ENCODE assay signal across 27 cellular contexts in the genomic region with DNA sequence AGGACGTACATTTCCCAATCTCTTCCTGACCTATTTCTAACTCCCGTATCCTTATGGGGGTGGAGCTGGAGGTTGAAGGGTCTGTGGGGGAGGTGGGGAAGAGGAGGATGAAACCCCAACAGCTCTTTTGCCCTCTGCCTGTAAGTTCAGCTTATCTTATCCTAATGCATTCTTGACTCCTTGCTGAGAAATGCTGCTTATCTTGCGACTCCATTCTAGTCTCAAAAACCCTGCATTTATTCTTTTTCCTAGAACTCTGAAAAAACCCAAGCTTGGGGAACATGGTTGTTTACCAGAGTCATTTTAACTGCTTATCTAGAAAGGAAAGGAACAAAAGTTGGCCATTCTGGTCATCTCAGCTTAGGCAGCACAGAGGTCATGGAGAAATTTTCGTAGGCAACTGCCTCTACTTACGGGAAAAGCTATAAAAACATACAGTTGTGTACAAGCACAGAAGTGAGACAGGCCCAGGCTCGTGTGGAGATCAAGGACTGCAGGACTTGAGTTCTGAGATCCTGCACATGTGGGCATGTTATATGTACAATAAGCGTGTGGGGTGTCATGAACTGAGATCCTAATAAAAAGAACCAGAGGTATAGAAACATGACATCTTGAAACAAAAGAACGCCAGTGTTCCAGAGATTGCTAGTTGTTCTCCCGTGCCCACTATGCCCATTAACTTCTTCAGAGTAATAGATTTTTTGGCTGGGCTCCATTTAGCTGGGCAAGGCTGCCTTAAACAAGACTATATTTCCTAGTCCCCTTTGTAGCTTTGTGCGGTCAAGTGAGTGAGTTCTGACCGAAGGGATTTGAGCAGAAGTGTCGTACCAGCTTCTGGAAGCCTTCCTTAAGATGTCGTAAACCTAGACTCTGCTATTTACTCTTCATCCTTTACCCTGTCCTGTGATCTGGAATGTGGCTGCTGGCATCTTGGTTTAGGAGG. TPM values are rescaled to one million over a fixed set of nuclear protein-coding genes. Genes with fewer than 3 reads are reported as not detected.
DNase-seq lines count a peak whose midpoint lies in the region; ATAC-seq and TF ChIP-seq lines count a peak whose summit lies in the region.
"Had no signal": no experiment of that assay in that cellular context is flagged by ENCODE, and none has a peak within 500 bp of the region (broad histone marks: within the 10 kb centered on the region; RNA-seq: fewer than 3 reads in every experiment).

No MANE protein-coding gene starts in this region.

- no peak for TF ChIP-seq POLR2A in transverse colon (IDR thresholded peaks at IDR 0.05)

- BruUV-seq in mammary epithelial cell (replicated peaks; lab: Mats Ljungman, UMichigan): no TSS peak

- H3K27ac ChIP-seq in right cardiac atrium (ENCODE audit: low read length): peak overlapping the region; percentile 85
- H3K27ac ChIP-seq in thoracic aorta: peak overlapping the region; percentile 68 to 82
- no peak overlapping the region for H3K27ac ChIP-seq in mammary epithelial cell (ENCODE audit: insufficient read depth, low read depth, low read length)
- no peak overlapping the region for H3K27ac ChIP-seq in transverse colon
- H3K27ac ChIP-seq: dorsolateral prefrontal cortex had no signal

- H3K9ac ChIP-seq in mammary epithelial cell (ENCODE audit: insufficient read depth, low read length): no peak overlapping the region
- H3K9ac ChIP-seq: SK-N-SH had no signal

- intact Hi-C loops in right cardiac atrium (cut with DNase I): no loop called here
- intact Hi-C loops in mammary epithelial cell (cut with micrococcal nuclease): no loop called here
- intact Hi-C loops in transverse colon (cut with DNase I; ENCODE audit: low total_unique reads): no loop called here

- H3K4me3 ChIP-seq in choroid plexus epithelial cell (ENCODE audit: low read depth, low read length): no peak overlapping the region
- no peak overlapping the region for H3K4me3 ChIP-seq in right cardiac atrium (ENCODE audit: low read length)
- no peak overlapping the region for H3K4me3 ChIP-seq in thoracic aorta
- H3K4me3 ChIP-seq in mammary epithelial cell (replicated peaks in 1 of 3; ENCODE audit: insufficient read depth in 1 of 3, low read depth in 2 of 3, low read length in 3 of 3): no peak overlapping the region
- H3K4me3 ChIP-seq in transverse colon: no peak overlapping the region
- H3K4me3 ChIP-seq: dorsolateral prefrontal cortex, GM12878 had no signal

- TF ChIP-seq CTCF in choroid plexus epithelial cell (conservative IDR thresholded peaks at IDR 0.05; ENCODE audit: low read depth, low read length) (no peak), thoracic aorta (IDR thresholded peaks at IDR 0.05) (no peak), mammary epithelial cell (conservative IDR thresholded peaks at IDR 0.05 in 1 of 2, IDR thresholded peaks at IDR 0.05 in 1 of 2; ENCODE audit: extremely low read depth in 1 of 2, insufficient read depth in 1 of 2, low read depth in 1 of 2, low read length in 2 of 2) (no peak), transverse colon (IDR thresholded peaks at IDR 0.05) (no peak)

- DNase-seq in NCI-H226 (peak; percentile 97), choroid plexus epithelial cell (ENCODE audit: low read depth) (peak; percentile 83), right cardiac atrium (peak in 2 of 3 donors; percentile 59 to 74), thoracic aorta (ENCODE audit: low spot score) (no peak), mammary epithelial cell (no peak), transverse colon (no peak), SIG-M5 (lab: John Stamatoyannopoulos, UW) (no peak), NCI-H2196 treated with DMSO at 0.1 percent for 48 hours (lab: John Stamatoyannopoulos, UW; ENCODE audit: unreplicated experiment) (no peak)
- DNase-seq: activated CD4-positive, alpha-beta T cell treated with anti-CD3 and anti-CD28 coated beads for 48 hours; activated naive CD4-positive, alpha-beta T cell treated with Interleukin-2 at 50 U/mL for 16 hours; AML-193; Calu3; dorsolateral prefrontal cortex; GDM1; head of caudate nucleus; islet precursor cell; NCI-H1930; NCI-H524 treated with DMSO at 0.1 percent for 48 hours; occipital lobe; SK-N-SH; stimulated activated CD4-positive, alpha-beta T cell treated with anti-CD3 and anti-CD28 coated beads, Interleukin-2, amount 100 ng/mL, for 48 hours; substantia nigra; T1000 had no signal

- no peaks in the 10 kb centered on the region for H3K79me2 ChIP-seq in mammary epithelial cell (ENCODE audit: insufficient read depth, low read length)

- H3K9me3 ChIP-seq in right cardiac atrium (ENCODE audit: control insufficient read depth, low read length) (no peaks in the 10 kb centered on the region), thoracic aorta (no peaks in the 10 kb centered on the region), mammary epithelial cell (replicated peaks; ENCODE audit: insufficient read depth, low read length) (no peaks in the 10 kb centered on the region), transverse colon (no peaks in the 10 kb centered on the region)
- H3K9me3 ChIP-seq: SK-N-SH had no signal

- H2AFZ ChIP-seq in mammary epithelial cell (ENCODE audit: low read depth, low read length): no peak overlapping the region

- CTCF ChIA-PET in mammary epithelial cell (lab: Charles Lee; ENCODE audit: low non-redundant PET): no interaction called here

- TF ChIP-seq EP300 in transverse colon (IDR thresholded peaks at IDR 0.05; ENCODE audit: low read depth): no peak

- no peaks in the 10 kb centered on the region for H4K20me1 ChIP-seq in mammary epithelial cell (ENCODE audit: insufficient read depth, low read length)

- H3K27me3 ChIP-seq in right cardiac atrium (ENCODE audit: control insufficient read depth, insufficient read depth) (no peaks in the 10 kb centered on the region), thoracic aorta (replicated peaks; ENCODE audit: insufficient read depth) (no peaks in the 10 kb centered on the region), mammary epithelial cell (ENCODE audit: insufficient read depth, low read length) (no peaks in the 10 kb centered on the region), transverse colon (no peaks in the 10 kb centered on the region)

- no peak overlapping the region for H3K4me2 ChIP-seq in mammary epithelial cell (ENCODE audit: insufficient read depth, low read depth, low read length)
- H3K4me2 ChIP-seq: SK-N-SH had no signal

- WGBS in right cardiac atrium: 58% methylated on average over 13 of the region's 13 CpGs
- 78% methylated on average over 13 of the region's 13 CpGs for WGBS in mammary epithelial cell (ENCODE audit: low coverage, missing lambda C conversion rate)
- WGBS in transverse colon (ENCODE audit: low coverage in 1 of 2), 2 donors: 78 to 84% methylated on average over 10 to 13 of the region's 13 CpGs

- dilution Hi-C loops in mammary epithelial cell (cut with HindIII; ENCODE audit: low sequenced_read_pairs): no loop called here

- H3K4me1 ChIP-seq in right cardiac atrium (ENCODE audit: control insufficient read depth, insufficient read depth, low read length) (peaks cover 37% of the 10 kb centered on the region), thoracic aorta (ENCODE audit: control insufficient read depth in 1 of 2, low read depth in 2 of 2) (peaks cover 53 to 91% of the 10 kb centered on the region in 2 donors), mammary epithelial cell (ENCODE audit: insufficient read depth, low read length) (no peaks in the 10 kb centered on the region), transverse colon (peaks cover 0 to 12% (median 0%) of the 10 kb centered on the region in 4 donors)

- in situ Hi-C loops in mammary epithelial cell (cut with MboI; ENCODE audit: low sequenced_read_pairs in 2 of 2): no loop called here
- in situ Hi-C loops in transverse colon (cut with MboI; ENCODE audit: low pct_ligation_motif_present in 1 of 4, low pct_unique_long_range_greater_than_20kb in 1 of 4, low sequenced_read_pairs in 3 of 4): no loop called here

- ATAC-seq in right cardiac atrium: peak; percentile 72 to 77
- ATAC-seq in thoracic aorta (ENCODE audit: insufficient number of reproducible peaks, low FRiP score, low read depth): no peak
- ATAC-seq: esophagus mucosa, GM12878, Panc1 had no signal

- peaks cover 9% of the 10 kb centered on the region for H3K36me3 ChIP-seq in thoracic aorta
- no peaks in the 10 kb centered on the region for H3K36me3 ChIP-seq in mammary epithelial cell (ENCODE audit: insufficient read depth, low read length)
- H3K36me3 ChIP-seq in transverse colon: no peaks in the 10 kb centered on the region

RNA-seq across cellular contexts. Expression of gene INMT, which starts 9.6 kb away (rescaled TPM):
- total RNA-seq in right cardiac atrium (100 to 1,000 TPM in 3 of 4 donors, 10 to 100 TPM in 1; 87.9 to 180 (median 126) TPM), thoracic aorta (100 to 1,000 TPM; 137 to 243 TPM), mammary epithelial cell (not detected), transverse colon (10 to 100 TPM in 1 of 4 donors, 1 to 10 TPM in 3; 3.8 to 15.5 (median 8.7) TPM)
- polyA plus RNA-seq in right cardiac atrium (103 TPM), mammary epithelial cell (not detected)
- not detected for polyA minus RNA-seq in mammary epithelial cell
- total RNA-seq: Calu3, MCF 10A had no signal
- polyA plus RNA-seq: SK-N-SH had no signal

RNA-seq across cellular contexts. Expression of gene MINDY4, which starts 9.7 kb away (rescaled TPM):
- total RNA-seq in right cardiac atrium: 1 to 10 TPM; 4.0 to 6.0 (median 5.6) TPM
- 2.3 TPM for polyA plus RNA-seq in right cardiac atrium
- total RNA-seq in thoracic aorta: 10 to 100 TPM; 32.0 to 44.0 TPM
- total RNA-seq in mammary epithelial cell: 1 to 10 TPM; 3.6 to 6.8 TPM
- 1.9 TPM for polyA plus RNA-seq in mammary epithelial cell
- 1.3 TPM for polyA minus RNA-seq in mammary epithelial cell
- 10 to 100 TPM in 1 of 4 donors, 1 to 10 TPM in 3; 4.6 to 14.1 (median 6.8) TPM for total RNA-seq in transverse colon

Comparison
In these comparisons a context has a peak if more than half of its experiments do, and no peak if none do; other contexts are left out.
1. DNase-seq: peak in NCI-H226 (single experiment), choroid plexus epithelial cell (single experiment) and right cardiac atrium (2 of 3); none in thoracic aorta (single experiment), mammary epithelial cell (single experiment), transverse colon (single experiment), SIG-M5 (single experiment) and NCI-H2196 treated with DMSO at 0.1 percent for 48 hours (single experiment).
2. H3K27ac ChIP-seq: peak in right cardiac atrium (single experiment) and thoracic aorta (2 of 2); none in mammary epithelial cell (single experiment) and transverse colon (0 of 4).
3. RNA of gene INMT, which starts 9.6 kb away (total RNA-seq): 137 to 243 TPM in thoracic aorta and 87.9 to 180 TPM in right cardiac atrium; 3.8 to 15.5 TPM in transverse colon and not detected in mammary epithelial cell; every median in the first group is over 4 times any median in the second.